Comparison of ENCODE assay signal across 9 cellular contexts in genomic region chr13:26872444-26873173, GRCh38.
DNase-seq lines count a peak whose midpoint lies in the region; ATAC-seq and TF ChIP-seq lines count a peak whose summit lies in the region.
"Had no signal": no experiment of that assay in that cellular context is flagged by ENCODE, and none has a peak within 500 bp of the region (broad histone marks: within the 10 kb centered on the region; RNA-seq: fewer than 3 reads in every experiment).

No MANE protein-coding gene starts in this region.

- no peak overlapping the region for H3K27ac Mint-ChIP-seq in Calu3 (ENCODE audit: unreplicated experiment)

- DNase-seq in Calu3 (peak; percentile 54), HuH-7 (ENCODE audit: low spot score) (peak; percentile 62), RWPE1 (ENCODE audit: low spot score) (peak; percentile 42), anterior cingulate cortex (lab: John Stamatoyannopoulos, UW) (peak in 45 of 58 donors; percentile 11 to 78 (median 41)), inferior parietal cortex (ENCODE audit: extremely low spot score) (peak; percentile 78)
- DNase-seq in stimulated activated CD4-positive, alpha-beta T cell treated with anti-CD3 and anti-CD28 coated beads, Interleukin-1b, Interleukin-23, amount 100 ng/mL, for 4 hours (ENCODE audit: low read depth in 2 of 2) = peak; percentile 12 to 15

- ATAC-seq in GM18517 (IDR thresholded peaks at IDR 0.05; ENCODE audit: unreplicated experiment) = no peak
- no peak for ATAC-seq in HG03469 (IDR thresholded peaks at IDR 0.05; ENCODE audit: unreplicated experiment)

- peaks cover 12% of the 10 kb centered on the region for H3K27me3 Mint-ChIP-seq in Calu3 (ENCODE audit: unreplicated experiment)

- POLR2A ChIA-PET in RWPE1 (lab: Yijun Ruan, JAX; ENCODE audit: low non-redundant PET) = no interaction called here

- H3K9me3 Mint-ChIP-seq in Calu3 (ENCODE audit: low read depth, unreplicated experiment) = no peaks in the 10 kb centered on the region

- no peak overlapping the region for H3K27ac ChIP-seq in RWPE1
- H3K27ac ChIP-seq: SK-N-MC had no signal

- no peaks in the 10 kb centered on the region for H3K4me1 Mint-ChIP-seq in Calu3 (ENCODE audit: low read depth, unreplicated experiment)

- TF ChIP-seq CTCF in Calu3 (IDR thresholded peaks at IDR 0.05; ENCODE audit: unreplicated experiment) (peak; percentile 39), RWPE1 (conservative IDR thresholded peaks at IDR 0.05; ENCODE audit: low read depth) (peak; percentile 61)

- H3K36me3 Mint-ChIP-seq in Calu3 (ENCODE audit: insufficient read depth, unreplicated experiment) = no peaks in the 10 kb centered on the region

- no peak overlapping the region for H3K4me3 Mint-ChIP-seq in Calu3 (ENCODE audit: low read depth, unreplicated experiment)

- intact Hi-C loops in Calu3 (cut with micrococcal nuclease; ENCODE audit: unreplicated experiment) = no loop called here

- CTCF ChIA-PET in Calu3 (lab: Charles Lee) = interaction anchor here (1.0 kb wide), 1 partner anchor 688 kb away, joined by 3 read pairs; no protein-coding TSS in a partner anchor
- CTCF ChIA-PET in RWPE1 (lab: Yijun Ruan, JAX) = interaction anchor here (0.6 to 2.1 kb wide), 28 partner anchors 9 to 1870 kb away, joined by 3 to 27 read pairs (median 4); no protein-coding TSS in a partner anchor

- no TSS peak for BruUV-seq in Calu3 (replicated peaks; lab: Mats Ljungman, UMichigan)

Comparison
In these comparisons a context has a peak if more than half of its experiments do, and no peak if none do; other contexts are left out.
1. DNase-seq: peak in every context shown above with its lines; median percentile 78 in inferior parietal cortex; 62 in HuH-7; 54 in Calu3; 42 in RWPE1; 41 in anterior cingulate cortex; 14 in stimulated activated CD4-positive, alpha-beta T cell treated with anti-CD3 and anti-CD28 coated beads, Interleukin-1b, Interleukin-23, amount 100 ng/mL, for 4 hours.